ENCODE assay signal across 19 cellular contexts in genomic region chr9:95094002-95094401, GRCh38.
A peak's percentile ranks its signal among the peaks of the same experiment; 100 is the strongest.
DNase-seq lines count a peak whose midpoint lies in the region; TF ChIP-seq lines count a peak whose summit lies in the region.
"Had no signal": no experiment of that assay in that cellular context is flagged by ENCODE, and none has a peak within 500 bp of the region (broad histone marks: within the 10 kb centered on the region; RNA-seq: fewer than 3 reads in every experiment).

No MANE protein-coding gene starts in this region.

- 72 to 80% methylated on average over 4 to 9 of the region's 10 CpGs for WGBS in esophagus squamous epithelium, 2 donors
- 76 to 83% methylated on average over 10 of the region's 10 CpGs for WGBS in tibial nerve, 2 donors

- TF ChIP-seq CTCF in esophagus squamous epithelium (IDR thresholded peaks at IDR 0.05) (no peak), tibial nerve (IDR thresholded peaks at IDR 0.05) (no peak)

- H3K36me3 ChIP-seq in SJCRH30: no peaks in the 10 kb centered on the region
- H3K36me3 ChIP-seq in esophagus squamous epithelium: peaks cover 0 to 47% (median 0%) of the 10 kb centered on the region in 3 donors
- H3K36me3 ChIP-seq in tibial nerve: peaks cover 0 to 20% (median 0%) of the 10 kb centered on the region in 3 donors
- H3K36me3 ChIP-seq: brain microvascular endothelial cell had no signal

- TF ChIP-seq POLR2A in esophagus squamous epithelium (IDR thresholded peaks at IDR 0.05) (no peak), tibial nerve (IDR thresholded peaks at IDR 0.05) (no peak)

- no peak overlapping the region for H3K4me3 ChIP-seq in SJCRH30
- H3K4me3 ChIP-seq in esophagus squamous epithelium: no peak overlapping the region
- no peak overlapping the region for H3K4me3 ChIP-seq in tibial nerve
- H3K4me3 ChIP-seq: GM23338, testis had no signal

- H3K4me1 ChIP-seq in SJCRH30 (peaks cover 82% of the 10 kb centered on the region), esophagus squamous epithelium (peaks cover 43 to 100% (median 73%) of the 10 kb centered on the region in 3 donors), tibial nerve (peaks cover 0 to 94% (median 76%) of the 10 kb centered on the region in 4 donors)

- no peak for TF ChIP-seq EP300 in tibial nerve (IDR thresholded peaks at IDR 0.05)

- H3K27me3 ChIP-seq in SJCRH30 (no peaks in the 10 kb centered on the region), esophagus squamous epithelium (no peaks in the 10 kb centered on the region), tibial nerve (no peaks in the 10 kb centered on the region)
- H3K27me3 ChIP-seq: brain microvascular endothelial cell, testis had no signal

- H3K27ac ChIP-seq in SJCRH30: peak overlapping the region; percentile 69
- H3K27ac ChIP-seq in esophagus squamous epithelium: peak overlapping the region; percentile 65 to 97 (median 88)
- peak overlapping the region; percentile 70 to 97 (median 88) for H3K27ac ChIP-seq in tibial nerve
- H3K27ac ChIP-seq: testis had no signal

- intact Hi-C loops in esophagus squamous epithelium (cut with DNase I): no loop called here
- intact Hi-C loops in posterior vena cava (cut with DNase I): no loop called here

- H3K9me3 ChIP-seq in SJCRH30 (replicated peaks) (no peaks in the 10 kb centered on the region), esophagus squamous epithelium (no peaks in the 10 kb centered on the region), tibial nerve (no peaks in the 10 kb centered on the region)
- H3K9me3 ChIP-seq: testis had no signal

- DNase-seq in SJCRH30 (no peak), esophagus squamous epithelium (lab: John Stamatoyannopoulos, UW) (no peak), posterior vena cava (ENCODE audit: low spot score) (peak; percentile 47), tibial nerve (ENCODE audit: low spot score in 2 of 2) (no peak), NCI-H1048 (lab: John Stamatoyannopoulos, UW) (no peak), AG20443 (ENCODE audit: low spot score) (no peak), mucosa of gallbladder (ENCODE audit: low spot score) (no peak)
- DNase-seq: activated CD4-positive, alpha-beta T cell treated with anti-CD3 and anti-CD28 coated beads for 4 hours; activated naive CD8-positive, alpha-beta T cell treated with anti-CD3 and anti-CD28 coated beads for 36 hours; AML-193; brain microvascular endothelial cell; cortex of kidney; DMS79 treated with DMSO at 0.1 percent for 48 hours; MM.1S; NCI-H1436 treated with DMSO at 0.1 percent for 48 hours; OCI-M1; SHP77 treated with DMSO at 0.1 percent for 48 hours; testis had no signal
